In genomic region chr2:26184555-26185303, GRCh38 we compare ENCODE assay signal across 8 cellular contexts. TPM values are rescaled to one million over a fixed set of nuclear protein-coding genes. Genes with fewer than 3 reads are reported as not detected.
DNase-seq lines count a peak whose midpoint lies in the region; ATAC-seq and TF ChIP-seq lines count a peak whose summit lies in the region.

No MANE protein-coding gene starts in this region.

- H3K27me3 ChIP-seq in MM.1S (replicated peaks; ENCODE audit: insufficient read depth, low read length) = peaks cover 10% of the 10 kb centered on the region
- H3K27me3 ChIP-seq in muscle layer of duodenum (ENCODE audit: low read depth, low read length) = no peaks in the 10 kb centered on the region

- H3F3A ChIP-seq in MM.1S (ENCODE audit: insufficient read depth, low read length) = no peaks in the 10 kb centered on the region

- no TSS peak for BruUV-seq in Calu3 (replicated peaks; lab: Mats Ljungman, UMichigan)

- intact Hi-C loops in Calu3 (cut with micrococcal nuclease; ENCODE audit: unreplicated experiment) = no loop called here

- H3K9ac ChIP-seq in MM.1S (ENCODE audit: low read length) = peak overlapping the region; percentile 26; the same call in 1 of the 2 replicates

- H3K4me1 Mint-ChIP-seq in Calu3 (ENCODE audit: low read depth, unreplicated experiment) = no peaks in the 10 kb centered on the region

- H3K27me3 Mint-ChIP-seq in Calu3 (ENCODE audit: unreplicated experiment) = peaks cover 34% of the 10 kb centered on the region

- H3K9me2 ChIP-seq in MM.1S (replicated peaks; ENCODE audit: insufficient read depth, low read length) = no peaks in the 10 kb centered on the region

- peak; percentile 71 for ATAC-seq in GM21447 (IDR thresholded peaks at IDR 0.05; ENCODE audit: unreplicated experiment)

- TF ChIP-seq CTCF in Calu3 (IDR thresholded peaks at IDR 0.05; ENCODE audit: unreplicated experiment) (peak; percentile 50), MM.1S (IDR thresholded peaks at IDR 0.05; ENCODE audit: low read length) (peak; percentile 48)

- peak overlapping the region; percentile 55 for H3K4me3 Mint-ChIP-seq in Calu3 (ENCODE audit: low read depth, unreplicated experiment)

- peak overlapping the region; percentile 93 for H3K4me2 ChIP-seq in MM.1S (ENCODE audit: low read depth, low read length)

- H3K9me3 ChIP-seq in MM.1S (replicated peaks; ENCODE audit: insufficient read depth, low read length) = no peaks in the 10 kb centered on the region
- H3K9me3 ChIP-seq in muscle layer of duodenum (ENCODE audit: control insufficient read depth in 1 of 2, low read length in 2 of 2) = no peaks in the 10 kb centered on the region

- H3K4me3 ChIP-seq in MM.1S (ENCODE audit: low read length) = peak overlapping the region; percentile 63
- H3K4me3 ChIP-seq in muscle layer of duodenum (ENCODE audit: low read depth in 1 of 2, low read length in 2 of 2) = peak overlapping the region; percentile 43 to 69

- no peak overlapping the region for H3K27ac Mint-ChIP-seq in Calu3 (ENCODE audit: unreplicated experiment)

- no peaks in the 10 kb centered on the region for H4K20me1 ChIP-seq in MM.1S (ENCODE audit: insufficient read depth, low read length)

- H3K9me3 Mint-ChIP-seq in Calu3 (ENCODE audit: low read depth, unreplicated experiment) = no peaks in the 10 kb centered on the region

- peak overlapping the region; percentile 97 for H2AFZ ChIP-seq in MM.1S (ENCODE audit: low read length)

- DNase-seq in Calu3 (peak; percentile 79), MM.1S (peak; percentile 82), epidermal melanocyte (ENCODE audit: insufficient read length, low spot score) (peak; percentile 90), NCI-H82 treated with DMSO at 0.1 percent for 48 hours (lab: John Stamatoyannopoulos, UW; ENCODE audit: unreplicated experiment) (no peak)
- peak; percentile 91 for DNase-seq in activated CD8-positive, alpha-beta memory T cell treated with anti-CD3 and anti-CD28 coated beads for 24 hours
- peak; percentile 39 to 82 for DNase-seq in stimulated activated CD8-positive, alpha-beta memory T cell treated with anti-CD3 and anti-CD28 coated beads, Interleukin-7, amount 100 ng/mL, for 4 hours (ENCODE audit: low read depth in 2 of 2)

- CTCF ChIA-PET in Calu3 (lab: Charles Lee) = interaction anchor here (0.5 to 1.7 kb wide), 3 partner anchors 193 to 1166 kb away, joined by 3 to 5 read pairs (median 5); no protein-coding TSS in a partner anchor

- H3K36me3 ChIP-seq in MM.1S (replicated peaks; ENCODE audit: insufficient read depth, low read length) (no peaks in the 10 kb centered on the region), muscle layer of duodenum (ENCODE audit: control insufficient read depth in 1 of 2, insufficient read depth in 2 of 2, low read length in 2 of 2) (no peaks in the 10 kb centered on the region)

- H3K36me3 Mint-ChIP-seq in Calu3 (ENCODE audit: insufficient read depth, unreplicated experiment) = peaks cover 12% of the 10 kb centered on the region

- H3K27ac ChIP-seq in MM.1S (ENCODE audit: low read length) = no peak overlapping the region
- no peak overlapping the region for H3K27ac ChIP-seq in muscle layer of duodenum (ENCODE audit: low read length)

- 0 out of 2 replicates have a peak, but pooled peaks cover 2% of the 10 kb centered on the region for H3K4me1 ChIP-seq in MM.1S (ENCODE audit: low read length)
- H3K4me1 ChIP-seq in muscle layer of duodenum (ENCODE audit: control insufficient read depth in 1 of 2, insufficient read depth in 2 of 2, low read length in 2 of 2) = peaks cover 0 to 5% of the 10 kb centered on the region in 2 donors

- H3K79me2 ChIP-seq in MM.1S (ENCODE audit: low read length) = no peaks in the 10 kb centered on the region

RNA-seq across cellular contexts. Expression of gene GAREM2, which starts 11.8 kb away (rescaled TPM):
- 2.6 and 2.8 TPM in 2 replicates for total RNA-seq in Calu3 (2022)

RNA-seq across cellular contexts. Expression of gene HADHA, which starts 59.7 kb away (rescaled TPM):
- 127 TPM in 2 replicates for total RNA-seq in Calu3 (2022)
